20 cellular contexts compared by ENCODE assay signal in the genomic region with DNA sequence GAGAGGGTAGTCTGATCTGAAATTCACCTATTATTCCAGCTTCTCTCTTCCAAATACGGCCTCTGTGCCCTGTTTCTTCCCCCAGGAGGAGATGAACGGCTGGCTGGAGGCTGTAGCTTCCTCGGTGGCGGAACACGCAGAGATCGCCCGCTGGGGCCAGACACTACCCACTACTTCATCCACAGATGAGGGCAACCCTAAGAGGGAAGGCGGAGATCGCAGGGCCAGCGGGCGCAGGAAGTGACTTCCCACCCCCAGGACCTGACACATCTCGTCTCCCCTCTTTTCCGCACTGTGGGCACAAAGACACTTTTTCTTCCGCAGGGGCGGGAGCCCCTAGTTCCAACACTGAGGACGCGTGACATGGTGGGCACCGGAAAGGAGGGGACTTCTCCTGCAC. TPM values are rescaled to one million over a fixed set of nuclear protein-coding genes. Genes with fewer than 3 reads are reported as not detected.
DNase-seq lines count a peak whose midpoint lies in the region; ATAC-seq and TF ChIP-seq lines count a peak whose summit lies in the region.
"Had no signal": no experiment of that assay in that cellular context is flagged by ENCODE, and none has a peak within 500 bp of the region (broad histone marks: within the 10 kb centered on the region; RNA-seq: fewer than 3 reads in every experiment).

No MANE protein-coding gene starts in this region.

- CTCF ChIA-PET in T-cell (lab: Charles Lee) = no interaction called here

- H2AFZ ChIP-seq in MM.1S (ENCODE audit: low read length) = no peak overlapping the region

- H3K4me3 ChIP-seq in iPS-11a (ENCODE audit: low read depth, low read length) (peak overlapping the region; percentile 36), MM.1S (ENCODE audit: low read length) (no peak overlapping the region)
- H3K4me3 ChIP-seq: lung had no signal

- no peaks in the 10 kb centered on the region for H3K27me3 ChIP-seq in MM.1S (replicated peaks; ENCODE audit: insufficient read depth, low read length)
- H3K27me3 ChIP-seq: breast epithelium, thyroid gland had no signal

- no peak overlapping the region for H3K9ac ChIP-seq in MM.1S (ENCODE audit: low read length)

- no peak for ATAC-seq in activated T-cell treated with anti-CD3 and anti-CD28 coated beads, Interleukin-2, amount 50 U/mL, for 72 hours (replicated peaks in 1 of 2)
- ATAC-seq in T-cell (replicated peaks in 1 of 4) = no peak

- no peaks in the 10 kb centered on the region for H3F3A ChIP-seq in MM.1S (ENCODE audit: insufficient read depth, low read length)

- no peak for TF ChIP-seq CTCF in type B pancreatic cell (conservative IDR thresholded peaks at IDR 0.05)
- TF ChIP-seq CTCF in MM.1S (IDR thresholded peaks at IDR 0.05; ENCODE audit: low read length) = no peak

- peaks cover 0 to 2% of the 10 kb centered on the region in 2 donors for H3K9me3 Mint-ChIP-seq in activated T-cell treated with anti-CD3 and anti-CD28 coated beads, Interleukin-2, amount 50 U/mL, for 72 hours
- H3K9me3 Mint-ChIP-seq in T-cell = no peaks in the 10 kb centered on the region
- H3K9me3 Mint-ChIP-seq in type B pancreatic cell = peaks cover 6% of the 10 kb centered on the region

- peaks cover 2 to 3% of the 10 kb centered on the region in 2 donors for H3K36me3 Mint-ChIP-seq in activated T-cell treated with anti-CD3 and anti-CD28 coated beads, Interleukin-2, amount 50 U/mL, for 72 hours (ENCODE audit: insufficient read depth in 2 of 2)
- H3K36me3 Mint-ChIP-seq in T-cell = peaks cover 7% of the 10 kb centered on the region
- H3K36me3 Mint-ChIP-seq in type B pancreatic cell = peaks cover 4% of the 10 kb centered on the region

- H3K4me2 ChIP-seq in MM.1S (ENCODE audit: low read depth, low read length) = no peak overlapping the region

- H3K27ac ChIP-seq in MM.1S (ENCODE audit: low read length) = no peak overlapping the region
- H3K27ac ChIP-seq: breast epithelium, thyroid gland had no signal

- H3K4me1 Mint-ChIP-seq in activated T-cell treated with anti-CD3 and anti-CD28 coated beads, Interleukin-2, amount 50 U/mL, for 72 hours (ENCODE audit: low read depth) = peaks cover 32% of the 10 kb centered on the region
- peaks cover 26 to 28% (median 27%) of the 10 kb centered on the region in 3 donors for H3K4me1 Mint-ChIP-seq in T-cell
- H3K4me1 Mint-ChIP-seq in type B pancreatic cell (ENCODE audit: unreplicated experiment) = peaks cover 6% of the 10 kb centered on the region

- no peaks in the 10 kb centered on the region for H3K9me3 ChIP-seq in MM.1S (replicated peaks; ENCODE audit: insufficient read depth, low read length)
- H3K9me3 ChIP-seq: breast epithelium, thyroid gland had no signal

- H3K27me3 Mint-ChIP-seq in activated T-cell treated with anti-CD3 and anti-CD28 coated beads, Interleukin-2, amount 50 U/mL, for 72 hours (ENCODE audit: low read depth) = no peaks in the 10 kb centered on the region
- H3K27me3 Mint-ChIP-seq in T-cell (no peaks in the 10 kb centered on the region), type B pancreatic cell (peaks cover 6% of the 10 kb centered on the region)

- H3K36me3 ChIP-seq in MM.1S (replicated peaks; ENCODE audit: insufficient read depth, low read length) = no peaks in the 10 kb centered on the region
- H3K36me3 ChIP-seq: breast epithelium had no signal

- DNase-seq in activated T-cell treated with anti-CD3 and anti-CD28 coated beads, Interleukin-2, amount 50 U/mL, for 72 hours = no peak
- DNase-seq in activated T-cell treated with anti-CD3 and anti-CD28 coated beads for 4 hours (no peak), T-cell (no peak), type B pancreatic cell (ENCODE audit: extremely low spot score, unreplicated experiment) (no peak), NCI-H1694 treated with DMSO at 0.1 percent for 48 hours (lab: John Stamatoyannopoulos, UW) (no peak), MM.1S (no peak), NCI-H226 (no peak)
- DNase-seq: activated naive CD4-positive, alpha-beta T cell treated with anti-CD3 and anti-CD28 coated beads, Interleukin-2, amount 50 U/mL, for 16 hours; DMS 273 treated with DMSO at 0.1 percent for 48 hours; effector CD4-positive, alpha-beta T cell; KG1; NCI-H1105; nucleus accumbens; SHP77; stimulated activated CD4-positive, alpha-beta T cell treated with anti-CD3 and anti-CD28 coated beads, Interleukin-4, amount 100 ng/mL, for 24 hours; T1000; thyroid gland had no signal

- peak overlapping the region; percentile 27 to 51 for H3K4me3 Mint-ChIP-seq in activated T-cell treated with anti-CD3 and anti-CD28 coated beads, Interleukin-2, amount 50 U/mL, for 72 hours
- H3K4me3 Mint-ChIP-seq in T-cell (peak overlapping the region; percentile 61 to 82 (median 71)), type B pancreatic cell (peak overlapping the region; percentile 79)

- H3K9me2 ChIP-seq in MM.1S (replicated peaks; ENCODE audit: insufficient read depth, low read length) = no peaks in the 10 kb centered on the region

- POLR2A ChIA-PET in T-cell (lab: Charles Lee) = no interaction called here

- peaks cover 6% of the 10 kb centered on the region; the same call in 1 of the 2 replicates for H3K79me2 ChIP-seq in MM.1S (ENCODE audit: low read length)

- H3K27ac Mint-ChIP-seq in activated T-cell treated with anti-CD3 and anti-CD28 coated beads, Interleukin-2, amount 50 U/mL, for 72 hours = no peak overlapping the region
- peak overlapping the region; percentile 34 to 87 for H3K27ac Mint-ChIP-seq in T-cell
- H3K27ac Mint-ChIP-seq in type B pancreatic cell = peak overlapping the region; percentile 14

- H3K4me1 ChIP-seq in MM.1S (ENCODE audit: low read length) = peaks cover 8% of the 10 kb centered on the region

- no peaks in the 10 kb centered on the region for H4K20me1 ChIP-seq in MM.1S (ENCODE audit: insufficient read depth, low read length)

RNA-seq across cellular contexts. Expression of gene SHKBP1, which starts 1.3 kb away (rescaled TPM):
- 100 to 1,000 TPM; 145 to 152 TPM for total RNA-seq in activated T-cell treated with anti-CD3 and anti-CD28 coated beads, Interleukin-2, amount 50 U/mL, for 72 hours
- total RNA-seq in T-cell (100 to 1,000 TPM; 117 to 153 (median 142) TPM), type B pancreatic cell (ENCODE audit: low replicate concordance) (54.6 and 55.4 TPM in 2 replicates)

RNA-seq across cellular contexts. Expression of gene LTBP4, which starts 25.8 kb away (rescaled TPM):
- 100 to 1,000 TPM; 164 to 195 TPM for total RNA-seq in activated T-cell treated with anti-CD3 and anti-CD28 coated beads, Interleukin-2, amount 50 U/mL, for 72 hours
- 100 to 1,000 TPM in 4 of 5 donors, 10 to 100 TPM in 1; 90.9 to 215 (median 160) TPM for total RNA-seq in T-cell
- total RNA-seq in type B pancreatic cell (ENCODE audit: low replicate concordance) = 31.8 and 145 TPM in 2 replicates
